8 cellular contexts compared by ENCODE assay signal in the genomic region with DNA sequence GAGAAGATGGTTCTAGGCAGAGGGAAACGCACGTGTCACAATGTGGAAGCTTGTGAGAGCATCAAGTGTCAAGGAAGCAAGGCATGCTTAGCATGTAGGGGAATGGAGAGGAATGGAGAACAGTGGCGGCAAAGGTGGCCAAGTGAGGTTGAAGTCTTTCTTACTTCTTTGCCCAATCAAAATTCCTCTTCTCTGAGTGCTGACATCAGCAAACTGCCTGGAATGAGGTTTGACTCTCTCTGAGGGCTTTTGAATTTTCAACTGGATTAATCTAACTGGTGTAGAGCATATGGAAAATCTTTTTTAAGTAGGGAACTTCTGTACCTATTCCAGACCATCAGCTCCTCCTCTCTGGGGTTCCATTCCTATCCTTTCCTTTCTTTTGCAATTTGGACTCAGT.
"Had no signal": no experiment of that assay in that cellular context is flagged by ENCODE, and none has a peak within 500 bp of the region (broad histone marks: within the 10 kb centered on the region; RNA-seq: fewer than 3 reads in every experiment).

No MANE protein-coding gene starts in this region.

- H3K27ac ChIP-seq: GM23248, HL-60 had no signal

- H3K9ac ChIP-seq: GM23248 had no signal

- H2AFZ ChIP-seq: GM23248 had no signal

- H3K4me3 ChIP-seq: GM23248, HAP-1 had no signal

- H3K4me1 ChIP-seq: HAP-1 had no signal

- DNase-seq: GM23248, H7, HFFc6, Kasumi-1, KG1 had no signal

- H3K36me3 ChIP-seq: HAP-1 had no signal

- ATAC-seq: HCT116 had no signal
